ENCODE assay signal across 8 cellular contexts in genomic region chr9:37027582-37028424, GRCh38. TPM values are rescaled to one million over a fixed set of nuclear protein-coding genes. Genes with fewer than 3 reads are reported as not detected.
DNase-seq lines count a peak whose midpoint lies in the region; ATAC-seq and FAIRE-seq lines count a peak whose summit lies in the region.

No MANE protein-coding gene starts in this region.

- peak; percentile 78 to 85 (median 81) for DNase-seq in CD4-positive, alpha-beta memory T cell
- peak; percentile 96 for DNase-seq in NCI-H774 (lab: John Stamatoyannopoulos, UW)
- peak; percentile 45 to 49 for DNase-seq in activated CD8-positive, alpha-beta memory T cell treated with anti-CD3 and anti-CD28 coated beads for 4 hours (ENCODE audit: low read depth in 2 of 2)
- DNase-seq in stimulated activated CD8-positive, alpha-beta memory T cell treated with anti-CD3 and anti-CD28 coated beads, Interleukin-4, amount 100 ng/mL, for 24 hours (ENCODE audit: low read depth), result peak; percentile 82

- H3K4me1 ChIP-seq in CD4-positive, alpha-beta memory T cell (ENCODE audit: insufficient read depth, low read length), result peaks cover 59% of the 10 kb centered on the region
- peaks cover 65% of the 10 kb centered on the region for H3K4me1 ChIP-seq in mononuclear cell (ENCODE audit: insufficient read depth, low read length)

- no peaks in the 10 kb centered on the region for H3K36me3 Mint-ChIP-seq in CD4-positive, alpha-beta memory T cell

- peak overlapping the region in 2 of 7 donors; percentile 63 to 85 for H3K27ac Mint-ChIP-seq in CD4-positive, alpha-beta memory T cell

- H3K27me3 Mint-ChIP-seq in CD4-positive, alpha-beta memory T cell, result peaks cover 62 to 73% of the 10 kb centered on the region in 2 donors

- no peaks in the 10 kb centered on the region for H3K9me3 ChIP-seq in CD4-positive, alpha-beta memory T cell (ENCODE audit: control insufficient read depth in 1 of 2, low read length in 2 of 2)
- H3K9me3 ChIP-seq in mononuclear cell (ENCODE audit: low read depth, low read length), result no peaks in the 10 kb centered on the region

- no peak overlapping the region for H3K27ac ChIP-seq in CD4-positive, alpha-beta memory T cell (ENCODE audit: low read depth, low read length)

- no peaks in the 10 kb centered on the region for H3K36me3 ChIP-seq in CD4-positive, alpha-beta memory T cell (ENCODE audit: insufficient read depth, low read length)

- peak overlapping the region in 1 of 2 donors; percentile 52 for H3K4me3 ChIP-seq in CD4-positive, alpha-beta memory T cell (ENCODE audit: low read length in 2 of 2)
- peak overlapping the region; percentile 43 for H3K4me3 ChIP-seq in mononuclear cell (ENCODE audit: low read length)

- H3K9me3 Mint-ChIP-seq in CD4-positive, alpha-beta memory T cell, result no peaks in the 10 kb centered on the region

- intact Hi-C loops in CD4-positive, alpha-beta memory T cell (cut with micrococcal nuclease), result loop anchor here (1.0 to 2.0 kb wide), 3 partner anchors 9 to 93 kb away; partner anchors contain the start of gene ZCCHC7

- FAIRE-seq in endometrium (lab: Jason Lieb, UNC), result peak; percentile 18

- CTCF ChIA-PET in CD4-positive, alpha-beta memory T cell (lab: Charles Lee; ENCODE audit: partially characterized antibody), result no interaction called here

- H3K4me3 Mint-ChIP-seq in CD4-positive, alpha-beta memory T cell, result peak overlapping the region in 7 of 8 donors; percentile 40 to 69 (median 51)

- H3K27me3 ChIP-seq in CD4-positive, alpha-beta memory T cell (ENCODE audit: insufficient read depth, low read length), result peaks cover 78% of the 10 kb centered on the region
- peaks cover 99% of the 10 kb centered on the region for H3K27me3 ChIP-seq in mononuclear cell (ENCODE audit: insufficient read depth, low read length)

- H3K4me1 Mint-ChIP-seq in CD4-positive, alpha-beta memory T cell, result peaks cover 16 to 55% (median 38%) of the 10 kb centered on the region in 4 donors

- ATAC-seq in GM19438 (IDR thresholded peaks at IDR 0.05; ENCODE audit: low read depth, unreplicated experiment), result peak; percentile 57
- peak; percentile 61 for ATAC-seq in HG03558 (IDR thresholded peaks at IDR 0.05; ENCODE audit: extremely low read depth, unreplicated experiment)

- POLR2A ChIA-PET in CD4-positive, alpha-beta memory T cell (lab: Charles Lee; ENCODE audit: partially characterized antibody), result interaction anchor here (0.9 to 1.0 kb wide), 2 partner anchors 10 to 53 kb away, joined by 3 to 5 read pairs; no protein-coding TSS in a partner anchor

RNA-seq across cellular contexts. Expression of gene PAX5, which starts 6.3 kb away (rescaled TPM):
- not detected for total RNA-seq in CD4-positive, alpha-beta memory T cell
- polyA plus RNA-seq in CD4-positive, alpha-beta memory T cell, result under 1 TPM in 1 of 2 donors, not detected in 1; 0.32 TPM
- total RNA-seq in mononuclear cell, result 12.6 TPM

Comparison
In these comparisons a context has a peak if more than half of its experiments do, and no peak if none do; other contexts are left out.
1. RNA of gene PAX5, which starts 6.3 kb away (total RNA-seq): 12.6 TPM in mononuclear cell (single experiment); not detected in CD4-positive, alpha-beta memory T cell; every median in the first group is over 10 times any median in the second.
2. Peak in every context shown above with its lines, with median percentiles within 50 percentile points of each other: DNase-seq.